Comparison of ENCODE assay signal across 9 cellular contexts in the genomic region with DNA sequence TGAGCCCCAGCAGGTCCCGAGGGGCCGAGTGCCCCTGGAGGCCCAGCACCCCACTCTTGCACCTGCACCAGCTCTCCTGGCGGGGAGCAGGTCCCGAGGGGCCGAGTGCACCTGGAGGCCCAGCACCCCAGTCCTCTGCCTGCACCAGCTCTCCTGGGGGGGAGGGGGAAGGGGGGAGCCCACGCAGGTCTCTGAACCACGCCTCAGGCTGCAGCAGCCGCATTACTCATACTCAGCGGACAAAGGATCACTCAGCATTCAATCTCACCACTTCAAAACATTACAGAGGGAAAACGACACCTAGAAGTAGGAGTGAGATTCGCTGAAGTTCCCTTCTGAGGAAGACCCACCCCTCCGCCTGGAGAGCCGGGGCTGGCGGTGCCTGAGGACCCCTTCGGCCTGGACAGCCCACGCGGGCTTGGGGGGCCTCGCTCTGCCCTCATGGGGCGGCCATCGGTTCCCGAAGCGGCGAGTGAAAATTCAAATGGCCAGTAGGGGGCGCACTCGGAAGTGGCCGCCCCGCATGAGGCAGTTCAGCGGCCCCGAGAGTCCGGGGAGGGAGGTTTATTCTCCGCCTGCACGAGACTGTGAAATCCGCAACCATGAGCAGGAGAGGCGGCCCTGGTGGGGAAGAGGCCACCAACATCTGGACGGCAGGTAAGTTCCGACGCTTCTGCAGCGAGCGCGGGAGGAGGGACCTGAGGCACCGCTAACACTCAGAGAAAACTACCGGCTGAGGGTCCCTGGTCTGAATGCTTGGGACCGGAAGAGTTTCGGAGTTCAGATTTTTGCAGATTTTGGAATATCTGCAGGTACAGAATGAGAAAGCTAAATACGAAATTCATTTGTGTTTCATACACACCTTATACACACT. TPM values are rescaled to one million over a fixed set of nuclear protein-coding genes. Genes with fewer than 3 reads are reported as not detected.
DNase-seq lines count a peak whose midpoint lies in the region; ATAC-seq and TF ChIP-seq lines count a peak whose summit lies in the region.
"Had no signal": no experiment of that assay in that cellular context is flagged by ENCODE, and none has a peak within 500 bp of the region (broad histone marks: within the 10 kb centered on the region; RNA-seq: fewer than 3 reads in every experiment).

No MANE protein-coding gene starts in this region.

- no peaks in the 10 kb centered on the region for H3K36me3 Mint-ChIP-seq in activated T-helper 2 cell treated with anti-CD3 and anti-CD28 coated beads, Interferon-gamma antibody, Interleukin-2, Interleukin-4, amounts not matched to agents 10 μg/mL and 5 μg/mL and 100 μg/mL, durations not matched to agents 14 hours and 24 hours and 36 hours (ENCODE audit: low read depth)

- no peak overlapping the region for H3K9ac ChIP-seq in neural cell (ENCODE audit: low read length)
- peak overlapping the region in 4 of 5 donors; percentile 32 to 57 (median 47) for H3K9ac ChIP-seq in subcutaneous abdominal adipose tissue (ENCODE audit: low read length in 5 of 5)

- peak; percentile 91 for DNase-seq in AG20443 (ENCODE audit: low spot score)
- peak; percentile 83 to 91 (median 89) for DNase-seq in Peyer's patch
- DNase-seq in activated T-helper 2 cell treated with anti-CD3 and anti-CD28 coated beads, Interferon-gamma antibody, Interleukin-2, Interleukin-4, amounts not matched to agents 10 μg/mL and 5 μg/mL and 100 μg/mL, durations not matched to agents 14 hours and 24 hours and 36 hours (ENCODE audit: low spot score), result peak; percentile 68
- peak; percentile 30 for DNase-seq in fibroblast of the conjunctiva (ENCODE audit: low read depth)

- no peaks in the 10 kb centered on the region for H3F3A ChIP-seq in neural cell (ENCODE audit: insufficient read depth, low read length, poor library complexity, severe bottlenecking)

- no peak for TF ChIP-seq EP300 in neural cell (conservative IDR thresholded peaks at IDR 0.05; ENCODE audit: poor library complexity, severe bottlenecking)

- H3K9me3 ChIP-seq in Peyer's patch (no peaks in the 10 kb centered on the region), neural cell (ENCODE audit: low read length) (no peaks in the 10 kb centered on the region), subcutaneous abdominal adipose tissue (ENCODE audit: control insufficient read depth in 5 of 5, low read length in 5 of 5) (no peaks in the 10 kb centered on the region)

- H3K27ac ChIP-seq in Peyer's patch (peak overlapping the region in 3 of 4 donors; percentile 32 to 75 (median 58)), neural cell (ENCODE audit: low read length) (no peak overlapping the region), subcutaneous abdominal adipose tissue (ENCODE audit: low read depth, low read length) (peak overlapping the region; percentile 79)

- no peaks in the 10 kb centered on the region for H4K20me1 ChIP-seq in neural cell (ENCODE audit: insufficient read depth)

- peak; percentile 11 for TF ChIP-seq RAD21 in neural cell (conservative IDR thresholded peaks at IDR 0.05)

- in situ Hi-C loops in GM18951 (cut with MboI; ENCODE audit: low sequenced_read_pairs, unreplicated experiment), result no loop called here

- H3K4me1 Mint-ChIP-seq in activated T-helper 2 cell treated with anti-CD3 and anti-CD28 coated beads, Interferon-gamma antibody, Interleukin-2, Interleukin-4, amounts not matched to agents 10 μg/mL and 5 μg/mL and 100 μg/mL, durations not matched to agents 14 hours and 24 hours and 36 hours (ENCODE audit: low read depth), result peaks cover 3% of the 10 kb centered on the region

- H3K4me1 ChIP-seq in Peyer's patch, result peaks cover 0 to 17% (median 8%) of the 10 kb centered on the region in 4 donors
- peaks cover 15 to 78% (median 65%) of the 10 kb centered on the region in 5 donors for H3K4me1 ChIP-seq in subcutaneous abdominal adipose tissue (ENCODE audit: control insufficient read depth in 5 of 5, insufficient read depth in 5 of 5, low read length in 5 of 5)

- peak; percentile 74 for ATAC-seq in HG03159 (IDR thresholded peaks at IDR 0.05; ENCODE audit: unreplicated experiment)

- H3K9me2 ChIP-seq in neural cell (ENCODE audit: insufficient read depth, low read length), result no peaks in the 10 kb centered on the region

- TF ChIP-seq POLR2A in GM18951 (IDR thresholded peaks at IDR 0.05; ENCODE audit: extremely low read depth, insufficient read depth, insufficient read length) (peak; percentile 18), Peyer's patch (IDR thresholded peaks at IDR 0.05) (no peak)

- H3K36me3 ChIP-seq in Peyer's patch, result no peaks in the 10 kb centered on the region
- H3K36me3 ChIP-seq in neural cell (ENCODE audit: insufficient read depth, low read length), result no peaks in the 10 kb centered on the region
- H3K36me3 ChIP-seq in subcutaneous abdominal adipose tissue (ENCODE audit: control insufficient read depth in 5 of 5, insufficient read depth in 5 of 5, low read length in 5 of 5), result peaks cover 0 to 13% (median 9%) of the 10 kb centered on the region in 5 donors

- no peak overlapping the region for H2AFZ ChIP-seq in neural cell (ENCODE audit: low read depth, low read length)

- H3K4me3 ChIP-seq in Peyer's patch, result peak overlapping the region; percentile 23 to 47 (median 36)
- no peak overlapping the region for H3K4me3 ChIP-seq in neural cell (ENCODE audit: low read length)
- peak overlapping the region; percentile 64 to 73 (median 72) for H3K4me3 ChIP-seq in subcutaneous abdominal adipose tissue (ENCODE audit: low read depth in 1 of 5, low read length in 5 of 5)
- H3K4me3 ChIP-seq: SK-N-MC had no signal

- H3K27me3 Mint-ChIP-seq in activated T-helper 2 cell treated with anti-CD3 and anti-CD28 coated beads, Interferon-gamma antibody, Interleukin-2, Interleukin-4, amounts not matched to agents 10 μg/mL and 5 μg/mL and 100 μg/mL, durations not matched to agents 14 hours and 24 hours and 36 hours (ENCODE audit: low read depth), result no peaks in the 10 kb centered on the region

- intact Hi-C loops in activated T-helper 2 cell treated with anti-CD3 and anti-CD28 coated beads, Interferon-gamma antibody, Interleukin-2, Interleukin-4, amounts not matched to agents 10 μg/mL and 5 μg/mL and 100 μg/mL, durations not matched to agents 14 hours and 24 hours and 36 hours (cut with micrococcal nuclease), result loop anchor here (1.0 to 5.0 kb wide), 2 partner anchors 50 to 89 kb away; a partner anchor contains a TSS

- H3K4me3 Mint-ChIP-seq in activated T-helper 2 cell treated with anti-CD3 and anti-CD28 coated beads, Interferon-gamma antibody, Interleukin-2, Interleukin-4, amounts not matched to agents 10 μg/mL and 5 μg/mL and 100 μg/mL, durations not matched to agents 14 hours and 24 hours and 36 hours (ENCODE audit: low read depth), result peak overlapping the region; percentile 62

- no peaks in the 10 kb centered on the region for H3K9me3 Mint-ChIP-seq in activated T-helper 2 cell treated with anti-CD3 and anti-CD28 coated beads, Interferon-gamma antibody, Interleukin-2, Interleukin-4, amounts not matched to agents 10 μg/mL and 5 μg/mL and 100 μg/mL, durations not matched to agents 14 hours and 24 hours and 36 hours

- H3K27me3 ChIP-seq in Peyer's patch (no peaks in the 10 kb centered on the region), neural cell (ENCODE audit: insufficient read depth, low read depth, low read length) (no peaks in the 10 kb centered on the region), subcutaneous abdominal adipose tissue (ENCODE audit: control insufficient read depth in 5 of 5, insufficient read depth in 4 of 5, low read length in 5 of 5) (no peaks in the 10 kb centered on the region)

- TF ChIP-seq CTCF in Peyer's patch (IDR thresholded peaks at IDR 0.05) (peak; percentile 77 to 95 (median 84)), neural cell (IDR thresholded peaks at IDR 0.05; ENCODE audit: poor library complexity, severe bottlenecking) (peak; percentile 56)

- no peak overlapping the region for H3K27ac Mint-ChIP-seq in activated T-helper 2 cell treated with anti-CD3 and anti-CD28 coated beads, Interferon-gamma antibody, Interleukin-2, Interleukin-4, amounts not matched to agents 10 μg/mL and 5 μg/mL and 100 μg/mL, durations not matched to agents 14 hours and 24 hours and 36 hours

- H3K4me2 ChIP-seq in neural cell (ENCODE audit: low read length), result no peak overlapping the region

- no peaks in the 10 kb centered on the region for H3K79me2 ChIP-seq in neural cell (replicated peaks; ENCODE audit: insufficient read depth, low read length)

TF ChIP-seq in neural cell, 6 proteins besides CTCF, POLR2A, EP300 and RAD21 (continues in another document):
- no peak for TF ChIP-seq EZH2 (IDR thresholded peaks at IDR 0.05; ENCODE audit: borderline replicate concordance, insufficient read depth, low read length, poor library complexity, severe bottlenecking)
- TF ChIP-seq MXI1 (conservative IDR thresholded peaks at IDR 0.05; ENCODE audit: poor library complexity, severe bottlenecking), result no peak

RNA-seq across cellular contexts. Expression of gene GPER1, which starts 1.1 kb away (rescaled TPM):
- 1 to 10 TPM in 3 of 4 donors, under 1 TPM in 1; 0.53 to 8.3 (median 2.1) TPM for total RNA-seq in Peyer's patch
- total RNA-seq in activated T-helper 2 cell treated with anti-CD3 and anti-CD28 coated beads, Interferon-gamma antibody, Interleukin-2, Interleukin-4, amounts not matched to agents 10 μg/mL and 5 μg/mL and 100 μg/mL, durations not matched to agents 14 hours and 24 hours and 36 hours, result 0.37 and 0.46 TPM in 2 replicates
- not detected in 2 replicates for polyA plus RNA-seq in neural cell
- polyA minus RNA-seq in neural cell, result not detected in 2 replicates

RNA-seq across cellular contexts. Expression of gene GPR146, which starts 42.5 kb away (rescaled TPM):
- total RNA-seq in Peyer's patch, result 10 to 100 TPM in 1 of 4 donors, 1 to 10 TPM in 3; 1.4 to 13.2 (median 4.4) TPM
- total RNA-seq in activated T-helper 2 cell treated with anti-CD3 and anti-CD28 coated beads, Interferon-gamma antibody, Interleukin-2, Interleukin-4, amounts not matched to agents 10 μg/mL and 5 μg/mL and 100 μg/mL, durations not matched to agents 14 hours and 24 hours and 36 hours, result 5.6 and 6.7 TPM in 2 replicates
- polyA plus RNA-seq in neural cell, result not detected in 2 replicates
- polyA minus RNA-seq in neural cell, result 0.97 TPM in 1 of 2 replicates, not detected in the other

Comparison
In these comparisons a context has a peak if more than half of its experiments do, and no peak if none do; other contexts are left out.
1. DNase-seq: peak in every context shown above with its lines; median percentile 91 in AG20443; 89 in Peyer's patch; 68 in activated T-helper 2 cell treated with anti-CD3 and anti-CD28 coated beads, Interferon-gamma antibody, Interleukin-2, Interleukin-4, amounts not matched to agents 10 μg/mL and 5 μg/mL and 100 μg/mL, durations not matched to agents 14 hours and 24 hours and 36 hours; 30 in fibroblast of the conjunctiva.